ENCODE assay signal across 8 cellular contexts in the genomic region with DNA sequence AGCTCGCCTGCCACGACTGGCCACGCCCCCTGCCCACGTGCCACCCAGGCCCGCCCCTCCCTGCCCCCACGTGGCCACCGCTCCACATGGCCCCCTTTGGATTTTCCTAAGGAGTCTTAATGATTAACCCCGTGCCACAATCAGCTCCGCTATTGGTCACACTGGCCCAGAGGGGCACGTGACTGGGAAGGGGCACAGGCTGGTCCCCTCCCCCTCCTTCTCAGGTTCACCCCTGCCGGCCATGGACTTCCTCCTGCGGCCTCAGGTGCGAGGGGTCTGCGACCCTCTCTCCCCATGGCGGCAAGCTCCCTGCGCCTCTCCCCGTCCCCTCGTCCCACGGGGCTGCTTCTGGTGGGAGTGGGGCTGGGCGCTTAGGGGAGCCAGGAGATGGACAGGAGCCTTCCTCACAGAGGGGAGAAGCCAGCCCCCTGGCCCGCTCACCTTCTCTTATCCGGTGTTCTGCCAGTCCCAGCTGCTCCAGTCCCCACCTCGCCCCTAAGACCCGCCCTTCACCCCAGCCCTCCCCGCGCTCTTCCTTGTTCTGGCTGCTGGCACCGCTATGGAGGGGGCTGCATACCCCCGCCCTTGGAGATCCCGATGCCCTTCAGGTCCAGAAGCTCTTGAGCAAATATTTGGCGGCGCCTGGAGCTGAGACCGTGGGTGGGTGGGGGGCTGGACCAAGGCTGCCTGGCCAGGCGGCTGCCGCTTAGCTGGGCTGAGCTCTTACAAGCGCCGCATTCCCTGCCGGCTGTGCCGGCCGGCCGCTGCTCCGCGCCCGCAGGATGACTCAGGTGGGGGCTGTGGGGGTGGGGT. TPM values are rescaled to one million over a fixed set of nuclear protein-coding genes. Genes with fewer than 3 reads are reported as not detected.
DNase-seq lines count a peak whose midpoint lies in the region; ATAC-seq, FAIRE-seq and TF ChIP-seq lines count a peak whose summit lies in the region.

No MANE protein-coding gene starts in this region.

- peaks cover 29% of the 10 kb centered on the region for H3K79me2 ChIP-seq in Karpas-422 (ENCODE audit: low read length)

- no peak overlapping the region for H3K4me2 ChIP-seq in Karpas-422 (ENCODE audit: low read depth, low read length, poor library complexity, severe bottlenecking)

- FAIRE-seq in H54 (lab: Jason Lieb, UNC): no peak

- no peaks in the 10 kb centered on the region for H3K9me2 ChIP-seq in Karpas-422 (replicated peaks; ENCODE audit: insufficient read depth, low read length)

- H2AFZ ChIP-seq in Karpas-422 (ENCODE audit: low read length): no peak overlapping the region

- no peak for TF ChIP-seq CTCF in adrenal gland (IDR thresholded peaks at IDR 0.05)
- TF ChIP-seq CTCF in sigmoid colon (IDR thresholded peaks at IDR 0.05): no peak

- H3K36me3 ChIP-seq in adrenal gland (replicated peaks in 1 of 2) (peaks cover 0 to 37% of the 10 kb centered on the region in 2 donors), sigmoid colon (peaks cover 15 to 42% (median 28%) of the 10 kb centered on the region in 4 donors), Karpas-422 (ENCODE audit: insufficient read depth, low read length) (no peaks in the 10 kb centered on the region)

- TF ChIP-seq EP300 in sigmoid colon (IDR thresholded peaks at IDR 0.05): no peak

- H3K9ac ChIP-seq in Karpas-422 (ENCODE audit: low read length): no peak overlapping the region

- H3K4me1 ChIP-seq in adrenal gland (replicated peaks in 1 of 2) (peaks cover 40 to 44% of the 10 kb centered on the region in 2 donors), sigmoid colon (peaks cover 0 to 54% (median 47%) of the 10 kb centered on the region in 4 donors), Karpas-422 (ENCODE audit: low read length) (peaks cover 22% of the 10 kb centered on the region)

- H3K27me3 ChIP-seq in adrenal gland: no peaks in the 10 kb centered on the region
- H3K27me3 ChIP-seq in sigmoid colon: no peaks in the 10 kb centered on the region
- no peaks in the 10 kb centered on the region for H3K27me3 ChIP-seq in Karpas-422 (ENCODE audit: low read length)

- H3K27ac ChIP-seq in adrenal gland: peak overlapping the region in 4 of 5 donors; percentile 66 to 96 (median 76)
- H3K27ac ChIP-seq in sigmoid colon: peak overlapping the region; percentile 86 to 96 (median 93)
- no peak overlapping the region for H3K27ac ChIP-seq in Karpas-422 (ENCODE audit: low read length)

- intact Hi-C loops in adrenal gland (cut with DNase I) (no loop called here), sigmoid colon (cut with DNase I) (no loop called here)

- DNase-seq in H54 (ENCODE audit: insufficient read length, low spot score) (peak; percentile 57), adrenal gland (peak; percentile 54 to 85 (median 75)), iPS DF 19.7 (ENCODE audit: low read depth, low spot score) (peak; percentile 90), sigmoid colon (peak; percentile 80), Karpas-422 (no peak), dermis blood vessel endothelial cell (no peak), cerebellum (ENCODE audit: low spot score) (no peak)

- 0 out of 2 replicates have a peak, but pooled peaks cover 5% of the 10 kb centered on the region for H4K20me1 ChIP-seq in Karpas-422 (ENCODE audit: insufficient read depth, low read depth, low read length)

- WGBS in adrenal gland, 4 donors: 24 to 61% (median 34%) methylated on average over 11 to 43 of the region's 43 CpGs
- WGBS in sigmoid colon, 2 donors: 17 to 59% methylated on average over 43 of the region's 43 CpGs

- H3K9me3 ChIP-seq in adrenal gland (replicated peaks in 1 of 3) (no peaks in the 10 kb centered on the region), sigmoid colon (no peaks in the 10 kb centered on the region), Karpas-422 (ENCODE audit: low read length) (no peaks in the 10 kb centered on the region)

- no peak for TF ChIP-seq POLR2A in H54 (IDR thresholded peaks at IDR 0.05; ENCODE audit: low read depth, low read length)
- TF ChIP-seq POLR2A in adrenal gland (IDR thresholded peaks at IDR 0.05): no peak
- TF ChIP-seq POLR2A in sigmoid colon (IDR thresholded peaks at IDR 0.05): no peak

- ATAC-seq in HG02642 (IDR thresholded peaks at IDR 0.05; ENCODE audit: poor library complexity, unreplicated experiment): no peak

- peak overlapping the region in 1 of 4 donors; percentile 98 for H3K4me3 ChIP-seq in adrenal gland
- H3K4me3 ChIP-seq in sigmoid colon: peak overlapping the region in 3 of 4 donors; percentile 31 to 68 (median 34)
- no peak overlapping the region for H3K4me3 ChIP-seq in Karpas-422 (ENCODE audit: low read length)

RNA-seq across cellular contexts. Expression of a gene that starts 3.2 kb away (rescaled TPM):
- total RNA-seq in adrenal gland (100 to 1,000 TPM in 7 of 8 donors, 10 to 100 TPM in 1; 67.4 to 179 (median 155) TPM), sigmoid colon (100 to 1,000 TPM in 1 of 4 donors, 10 to 100 TPM in 3; 56.9 to 124 (median 91.7) TPM), dermis blood vessel endothelial cell (93.6 and 113 TPM in 2 replicates), cerebellum (15.8 TPM)
- polyA plus RNA-seq in adrenal gland (100 to 1,000 TPM in 2 of 3 donors, 10 to 100 TPM in 1; 31.5 to 258 (median 157) TPM), sigmoid colon (100 to 1,000 TPM in 1 of 3 donors, 10 to 100 TPM in 2; 12.3 to 114 (median 23.4) TPM)
- 35.1 and 113 TPM in 2 replicates for total RNA-seq in Karpas-422 (2014; rRNA removed; shearing (Covaris generic); ENCODE audit: low replicate concordance)

RNA-seq across cellular contexts. Expression of a gene that starts 4.9 kb away (rescaled TPM):
- total RNA-seq in adrenal gland (10 to 100 TPM; 15.4 to 26.0 (median 21.8) TPM), sigmoid colon (1 to 10 TPM; 6.9 to 8.3 (median 7.7) TPM), dermis blood vessel endothelial cell (14.1 and 17.6 TPM in 2 replicates), cerebellum (21.6 TPM)
- polyA plus RNA-seq in adrenal gland (10 to 100 TPM; 15.8 to 19.3 (median 15.9) TPM), sigmoid colon (10 to 100 TPM in 1 of 3 donors, 1 to 10 TPM in 2; 6.0 to 10.6 (median 9.8) TPM)
- total RNA-seq in Karpas-422 (2014; rRNA removed; shearing (Covaris generic); ENCODE audit: low replicate concordance): 13.6 and 33.0 TPM in 2 replicates

RNA-seq across cellular contexts. Expression of a gene that starts 14.3 kb away (rescaled TPM):
- total RNA-seq in adrenal gland: 1 to 10 TPM in 4 of 8 donors, under 1 TPM in 3, not detected in 1; 0.24 to 2.3 (median 1.3) TPM
- polyA plus RNA-seq in adrenal gland: 10 to 100 TPM in 2 of 3 donors, 1 to 10 TPM in 1; 1.2 to 32.7 (median 10.0) TPM
- total RNA-seq in sigmoid colon: 1 to 10 TPM; 1.8 to 8.6 (median 4.5) TPM
- 1 to 10 TPM in 2 of 3 donors, under 1 TPM in 1; 0.46 to 3.1 (median 3.0) TPM for polyA plus RNA-seq in sigmoid colon
- total RNA-seq in Karpas-422 (2014; rRNA removed; shearing (Covaris generic); ENCODE audit: low replicate concordance): 4.5 and 6.2 TPM in 2 replicates
- 0.42 TPM in 1 of 2 replicates, not detected in the other for total RNA-seq in dermis blood vessel endothelial cell
- 1.6 TPM for total RNA-seq in cerebellum

RNA-seq across cellular contexts. Expression of a gene that starts 18.0 kb away (rescaled TPM):
- total RNA-seq in adrenal gland (100 to 1,000 TPM in 1 of 8 donors, 10 to 100 TPM in 7; 42.0 to 112 (median 85.8) TPM), sigmoid colon (10 to 100 TPM; 61.5 to 80.0 (median 69.9) TPM), dermis blood vessel endothelial cell (67.0 and 69.6 TPM in 2 replicates), cerebellum (26.5 TPM)
- polyA plus RNA-seq in adrenal gland (100 to 1,000 TPM in 2 of 3 donors, 10 to 100 TPM in 1; 21.4 to 516 (median 281) TPM), sigmoid colon (100 to 1,000 TPM in 1 of 3 donors, 10 to 100 TPM in 2; 61.3 to 124 (median 65.0) TPM)
- 48.8 and 127 TPM in 2 replicates for total RNA-seq in Karpas-422 (2014; rRNA removed; shearing (Covaris generic); ENCODE audit: low replicate concordance)

RNA-seq across cellular contexts. Expression of a gene that starts 20.7 kb away (rescaled TPM):
- total RNA-seq in adrenal gland (10 to 100 TPM; 31.5 to 74.6 (median 43.4) TPM), sigmoid colon (10 to 100 TPM; 33.4 to 48.9 (median 41.9) TPM), dermis blood vessel endothelial cell (28.4 and 35.6 TPM in 2 replicates), cerebellum (7.6 TPM)
- polyA plus RNA-seq in adrenal gland (100 to 1,000 TPM in 2 of 3 donors, 1 to 10 TPM in 1; 5.2 to 152 (median 101) TPM), sigmoid colon (10 to 100 TPM; 45.0 to 74.6 (median 47.4) TPM)
- 30.9 and 56.4 TPM in 2 replicates for total RNA-seq in Karpas-422 (2014; rRNA removed; shearing (Covaris generic); ENCODE audit: low replicate concordance)

Comparison
In these comparisons a context has a peak if more than half of its experiments do, and no peak if none do; other contexts are left out.
1. DNase-seq: peak in H54 (single experiment), adrenal gland (7 of 7), iPS DF 19.7 (single experiment) and sigmoid colon (single experiment); none in Karpas-422 (single experiment), dermis blood vessel endothelial cell (single experiment) and cerebellum (single experiment).